Comparison of ENCODE assay signal across 24 cellular contexts in genomic region chr9:131476777-131477345, GRCh38. TPM values are rescaled to one million over a fixed set of nuclear protein-coding genes. Genes with fewer than 3 reads are reported as not detected.
DNase-seq lines count a peak whose midpoint lies in the region; ATAC-seq and TF ChIP-seq lines count a peak whose summit lies in the region.
"Had no signal": no experiment of that assay in that cellular context is flagged by ENCODE, and none has a peak within 500 bp of the region (broad histone marks: within the 10 kb centered on the region; RNA-seq: fewer than 3 reads in every experiment).

No MANE protein-coding gene starts in this region.

- no peak overlapping the region for H3K4me3 Mint-ChIP-seq in activated T-cell treated with anti-CD3 and anti-CD28 coated beads, Interleukin-2, amount 50 U/mL, for 24 hours
- H3K4me3 Mint-ChIP-seq: activated CD8-positive, alpha-beta memory T cell treated with anti-CD3 and anti-CD28 coated beads, Interleukin-2, amount 10 ng/mL, durations not matched to agents 7 days and 5 days; activated naive CD4-positive, alpha-beta T cell treated with anti-CD3 and anti-CD28 coated beads for 36 hours; B cell; CD8-positive, alpha-beta T cell; WTC11 had no signal

- H3K27me3 Mint-ChIP-seq in activated T-cell treated with anti-CD3 and anti-CD28 coated beads, Interleukin-2, amount 50 U/mL, for 24 hours = no peaks in the 10 kb centered on the region
- H3K27me3 Mint-ChIP-seq: activated CD8-positive, alpha-beta memory T cell treated with anti-CD3 and anti-CD28 coated beads, Interleukin-2, amount 10 ng/mL, durations not matched to agents 7 days and 5 days; B cell had no signal

- no peak overlapping the region for H3K27ac Mint-ChIP-seq in activated T-cell treated with anti-CD3 and anti-CD28 coated beads, Interleukin-2, amount 50 U/mL, for 24 hours
- H3K27ac Mint-ChIP-seq: activated CD8-positive, alpha-beta memory T cell treated with anti-CD3 and anti-CD28 coated beads, Interleukin-2, amount 10 ng/mL, durations not matched to agents 7 days and 5 days; B cell; CD8-positive, alpha-beta T cell had no signal

- TF ChIP-seq CTCF in sigmoid colon (IDR thresholded peaks at IDR 0.05) = no peak

- peaks cover 0 to 7% (median 1%) of the 10 kb centered on the region in 4 donors for H3K4me1 ChIP-seq in sigmoid colon
- H3K4me1 ChIP-seq: adrenal gland, body of pancreas, HAP-1, transverse colon had no signal

- TF ChIP-seq POLR2A in sigmoid colon (IDR thresholded peaks at IDR 0.05) = no peak

- DNase-seq in Right ventricle myocardium superior (peak; percentile 84), left lobe of liver (ENCODE audit: low spot score) (no peak), sigmoid colon (peak; percentile 53), GOT3 (lab: John Stamatoyannopoulos, UW) (no peak), inferior parietal cortex (ENCODE audit: extremely low spot score) (no peak)
- DNase-seq in activated T-cell treated with anti-CD3 and anti-CD28 coated beads, Interleukin-2, amount 50 U/mL, for 24 hours = no peak
- DNase-seq: activated CD8-positive, alpha-beta memory T cell treated with anti-CD3 and anti-CD28 coated beads, Interleukin-2, amount 10 ng/mL, durations not matched to agents 7 days and 5 days; activated naive CD4-positive, alpha-beta T cell treated with anti-CD3 and anti-CD28 coated beads for 36 hours; adrenal gland; body of pancreas; CD8-positive, alpha-beta T cell; DMS 273 treated with DMSO at 0.1 percent for 48 hours; NCI-H146; SHP77; T-helper 9 cell; transverse colon had no signal

- intact Hi-C loops in Right ventricle myocardium superior (cut with DNase I) (loop anchor here (10.0 kb wide), 1 partner anchor 102 kb away; no protein-coding TSS in a partner anchor), sigmoid colon (cut with DNase I) (no loop called here)

- no peak overlapping the region for H3K4me3 ChIP-seq in sigmoid colon
- H3K4me3 ChIP-seq: adrenal gland, body of pancreas, HAP-1, skin epidermis, transverse colon had no signal

- TF ChIP-seq EP300 in Ishikawa (IDR thresholded peaks at IDR 0.05; ENCODE audit: borderline replicate concordance) (no peak), sigmoid colon (IDR thresholded peaks at IDR 0.05) (no peak)

- no peaks in the 10 kb centered on the region for H3K9me3 Mint-ChIP-seq in activated T-cell treated with anti-CD3 and anti-CD28 coated beads, Interleukin-2, amount 50 U/mL, for 24 hours
- H3K9me3 Mint-ChIP-seq: activated naive CD4-positive, alpha-beta T cell treated with anti-CD3 and anti-CD28 coated beads for 36 hours; CD8-positive, alpha-beta T cell; WTC11 had no signal

- peaks cover 94% of the 10 kb centered on the region for H3K36me3 Mint-ChIP-seq in activated T-cell treated with anti-CD3 and anti-CD28 coated beads, Interleukin-2, amount 50 U/mL, for 24 hours (ENCODE audit: low read depth)

- TF ChIP-seq RAD21 in Ishikawa (IDR thresholded peaks at IDR 0.05; ENCODE audit: low read depth) = no peak

- H3K27ac ChIP-seq in sigmoid colon = no peak overlapping the region
- H3K27ac ChIP-seq: body of pancreas, KMS-11, neutrophil, skin epidermis, transverse colon had no signal

- H3K9me3 ChIP-seq in sigmoid colon = no peaks in the 10 kb centered on the region
- H3K9me3 ChIP-seq: adrenal gland, body of pancreas, HAP-1, neutrophil, transverse colon had no signal

- 93 to 94% methylated on average over 18 of the region's 18 CpGs for WGBS in sigmoid colon, 2 donors

- ATAC-seq in Right ventricle myocardium superior (ENCODE audit: poor library complexity) (peak; percentile 85), left lobe of liver (peak; percentile 37), HG02970 (IDR thresholded peaks at IDR 0.05; ENCODE audit: low FRiP score, unreplicated experiment) (no peak)
- ATAC-seq: activated CD8-positive, alpha-beta memory T cell treated with anti-CD3 and anti-CD28 coated beads, Interleukin-2, amount 10 ng/mL, durations not matched to agents 7 days and 5 days; body of pancreas; CD8-positive, alpha-beta T cell had no signal

- peaks cover 13% of the 10 kb centered on the region for H3K4me1 Mint-ChIP-seq in activated T-cell treated with anti-CD3 and anti-CD28 coated beads, Interleukin-2, amount 50 U/mL, for 24 hours (ENCODE audit: low read depth)
- H3K4me1 Mint-ChIP-seq: WTC11 had no signal

- no peaks in the 10 kb centered on the region for H3K27me3 ChIP-seq in sigmoid colon
- H3K27me3 ChIP-seq: adrenal gland, body of pancreas, neutrophil, transverse colon had no signal

- peaks cover 60 to 97% (median 82%) of the 10 kb centered on the region in 4 donors for H3K36me3 ChIP-seq in sigmoid colon

TF ChIP-seq in Ishikawa, 13 proteins besides CTCF, POLR2A, EP300 and RAD21:
- no peak for TF ChIP-seq TAF1 (IDR thresholded peaks at IDR 0.05; ENCODE audit: low read depth)
- TF ChIP-seq CEBPB (IDR thresholded peaks at IDR 0.05) = no peak
- no peak for TF ChIP-seq MAX (IDR thresholded peaks at IDR 0.05)
- no peak for TF ChIP-seq ZBTB7A (IDR thresholded peaks at IDR 0.05; ENCODE audit: low read depth)
- 0 out of 2 replicates have a peak, but pooled peaks have one; percentile 13 for TF ChIP-seq REST (IDR thresholded peaks at IDR 0.05; ENCODE audit: low read depth)

RNA-seq across cellular contexts. Expression of gene POMT1, which starts 25.9 kb away (rescaled TPM):
- 21.8 TPM for total RNA-seq in Right ventricle myocardium superior
- total RNA-seq in left lobe of liver = 14.4 TPM
- 10 to 100 TPM; 21.9 to 61.2 (median 30.0) TPM for total RNA-seq in sigmoid colon
- polyA plus RNA-seq in sigmoid colon = 10 to 100 TPM in 1 of 3 donors, 1 to 10 TPM in 2; 3.6 to 19.8 (median 4.4) TPM

RNA-seq across cellular contexts. Expression of gene UCK1, which starts 54.2 kb away (rescaled TPM):
- total RNA-seq in Right ventricle myocardium superior = 21.7 TPM
- total RNA-seq in left lobe of liver = 40.2 TPM
- total RNA-seq in sigmoid colon = 10 to 100 TPM; 35.7 to 67.5 (median 52.0) TPM
- polyA plus RNA-seq in sigmoid colon = 10 to 100 TPM; 20.8 to 30.1 (median 28.2) TPM

Comparison
In these comparisons a context has a peak if more than half of its experiments do, and no peak if none do; other contexts are left out.
1. DNase-seq: peak in Right ventricle myocardium superior (single experiment) and sigmoid colon (single experiment); none in left lobe of liver (single experiment), GOT3 (single experiment), inferior parietal cortex (single experiment) and activated T-cell treated with anti-CD3 and anti-CD28 coated beads, Interleukin-2, amount 50 U/mL, for 24 hours (single experiment).